1 cellular context compared by ENCODE assay signal in genomic region chr20:45445805-45446562, GRCh38.
TF ChIP-seq lines count a peak whose summit lies in the region.

No MANE protein-coding gene starts in this region.

TF ChIP-seq in WTC11, 78 proteins besides CTCF, POLR2A, EP300 and RAD21 (continued from another document):
- TF ChIP-seq ATF6 (CRISPR knock-in tag; IDR thresholded peaks at IDR 0.05) = no peak
- no peak for TF ChIP-seq NR3C1 (CRISPR knock-in tag; conservative IDR thresholded peaks at IDR 0.05; ENCODE audit: low read depth)
- TF ChIP-seq ELF4 (CRISPR knock-in tag; IDR thresholded peaks at IDR 0.05; ENCODE audit: low read depth) = no peak
- no peak for TF ChIP-seq NFATC4 (CRISPR knock-in tag; IDR thresholded peaks at IDR 0.05)
- no peak for TF ChIP-seq NFYB (CRISPR knock-in tag; conservative IDR thresholded peaks at IDR 0.05; ENCODE audit: low read depth)
- no peak for TF ChIP-seq STAT6 (CRISPR knock-in tag; conservative IDR thresholded peaks at IDR 0.05; ENCODE audit: low read depth)
- TF ChIP-seq GABPB1 (CRISPR knock-in tag; IDR thresholded peaks at IDR 0.05) = no peak
- TF ChIP-seq ZNF281 (CRISPR knock-in tag; IDR thresholded peaks at IDR 0.05) = no peak
- no peak for TF ChIP-seq GRHL2 (CRISPR knock-in tag; IDR thresholded peaks at IDR 0.05; ENCODE audit: insufficient replicate concordance, severe bottlenecking)
- TF ChIP-seq TP53 (CRISPR knock-in tag; IDR thresholded peaks at IDR 0.05) = no peak
- TF ChIP-seq ZBTB21 (CRISPR knock-in tag; IDR thresholded peaks at IDR 0.05; ENCODE audit: borderline replicate concordance) = no peak
- no peak for TF ChIP-seq ZNF671 (CRISPR knock-in tag; IDR thresholded peaks at IDR 0.05)
TF ChIP-seq in WTC11: peak in this region for 0.
